ENCODE assay signal across 1 cellular context in the genomic region with DNA sequence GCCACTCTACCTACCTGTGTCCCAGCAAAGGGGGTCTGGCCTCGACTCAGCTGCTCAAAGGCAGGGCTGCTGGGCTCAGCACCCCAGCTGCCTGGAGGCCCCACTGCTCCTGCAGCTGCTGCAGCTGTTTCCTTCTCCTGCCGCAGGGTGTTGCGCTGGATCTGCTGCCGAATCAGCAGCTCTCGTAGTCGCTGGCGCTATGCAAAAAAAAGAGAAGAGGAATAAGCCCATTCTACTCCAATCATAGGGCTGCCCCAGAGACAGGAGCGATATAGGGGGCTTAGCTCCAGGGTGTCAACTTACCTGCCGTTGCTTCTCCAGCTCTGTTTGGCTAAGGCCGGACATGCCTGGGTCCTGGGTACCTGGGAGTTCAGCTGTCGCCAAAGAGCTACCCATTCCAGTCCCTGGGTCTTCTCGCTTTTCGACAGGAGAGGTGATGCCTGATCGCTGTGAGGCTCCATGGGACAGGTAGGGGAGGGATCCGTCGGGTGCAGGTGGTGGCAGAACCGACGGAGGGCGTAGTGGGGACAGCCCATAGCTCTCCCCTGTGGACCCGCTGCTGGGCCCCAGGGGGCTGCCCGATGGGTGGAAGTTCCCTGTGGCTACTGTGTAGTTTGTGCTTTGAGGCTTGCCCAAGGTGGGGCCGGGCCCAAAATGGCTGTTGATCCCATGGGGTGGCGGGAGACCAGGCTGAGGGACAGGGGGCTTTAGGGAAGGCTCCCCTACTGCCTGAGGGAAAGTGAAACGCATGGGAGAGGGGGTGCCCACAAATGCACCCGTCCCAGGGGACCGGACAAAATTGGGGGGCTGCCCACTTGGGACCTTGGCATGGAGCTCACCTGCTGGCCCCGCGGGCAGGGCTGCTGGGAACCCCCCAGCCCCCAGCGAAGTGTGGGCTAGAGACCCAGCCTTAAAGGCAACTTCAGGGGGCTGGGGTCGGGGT.
A peak's percentile ranks its signal among the peaks of the same experiment; 100 is the strongest.
TF ChIP-seq lines count a peak whose summit lies in the region.

No MANE protein-coding gene starts in this region.

TF ChIP-seq in HepG2, 621 proteins besides CTCF, POLR2A, EP300 and RAD21:
- peak; percentile 82 for TF ChIP-seq AGO2 (optimal IDR thresholded peaks at IDR 0.05; ENCODE audit: low read depth, low read length)
- peak; percentile 88 for TF ChIP-seq RBM22 (optimal IDR thresholded peaks at IDR 0.05; ENCODE audit: low read length)
- TF ChIP-seq TERF1 (CRISPR knock-in tag; IDR thresholded peaks at IDR 0.05), result no peak
